Comparison of ENCODE assay signal across 2 cellular contexts in genomic region chr1:171488190-171488929, GRCh38.
TF ChIP-seq lines count a peak whose summit lies in the region.

No MANE protein-coding gene starts in this region.

TF ChIP-seq in A549, 52 proteins besides CTCF, POLR2A, EP300 and RAD21 (continued from another document):
- no peak for TF ChIP-seq ZNF302 (CRISPR knock-in tag; IDR thresholded peaks at IDR 0.05)
- TF ChIP-seq TFCP2L1 (CRISPR knock-in tag; IDR thresholded peaks at IDR 0.05): no peak
- no peak for TF ChIP-seq ELK1 (IDR thresholded peaks at IDR 0.05; ENCODE audit: low read depth, low read length)
- no peak for TF ChIP-seq FOSB (CRISPR knock-in tag; IDR thresholded peaks at IDR 0.05)
- TF ChIP-seq FOSL2 (IDR thresholded peaks at IDR 0.05): no peak
- TF ChIP-seq FOSL2 (CRISPR knock-in tag; IDR thresholded peaks at IDR 0.05): no peak
- no peak for TF ChIP-seq REST (IDR thresholded peaks at IDR 0.05)
- no peak for TF ChIP-seq SREBF2 (IDR thresholded peaks at IDR 0.05)
- no peak for TF ChIP-seq NPAS2 (CRISPR knock-in tag; IDR thresholded peaks at IDR 0.05; ENCODE audit: borderline replicate concordance)

TF ChIP-seq in GM23338, 12 proteins besides CTCF, POLR2A, EP300 and RAD21 (continued from another document):
- no peak for TF ChIP-seq REST (IDR thresholded peaks at IDR 0.05; ENCODE audit: unreplicated experiment)
- TF ChIP-seq EZH2 (IDR thresholded peaks at IDR 0.05; ENCODE audit: low read depth, unreplicated experiment): no peak
- no peak for TF ChIP-seq STAT1 (IDR thresholded peaks at IDR 0.05; ENCODE audit: unreplicated experiment)
- no peak for TF ChIP-seq JUNB (IDR thresholded peaks at IDR 0.05; ENCODE audit: unreplicated experiment)
- no peak for TF ChIP-seq CREB1 (CRISPR knock-in tag; IDR thresholded peaks at IDR 0.05; ENCODE audit: low read depth)
